Comparison of ENCODE assay signal across 8 cellular contexts in the genomic region with DNA sequence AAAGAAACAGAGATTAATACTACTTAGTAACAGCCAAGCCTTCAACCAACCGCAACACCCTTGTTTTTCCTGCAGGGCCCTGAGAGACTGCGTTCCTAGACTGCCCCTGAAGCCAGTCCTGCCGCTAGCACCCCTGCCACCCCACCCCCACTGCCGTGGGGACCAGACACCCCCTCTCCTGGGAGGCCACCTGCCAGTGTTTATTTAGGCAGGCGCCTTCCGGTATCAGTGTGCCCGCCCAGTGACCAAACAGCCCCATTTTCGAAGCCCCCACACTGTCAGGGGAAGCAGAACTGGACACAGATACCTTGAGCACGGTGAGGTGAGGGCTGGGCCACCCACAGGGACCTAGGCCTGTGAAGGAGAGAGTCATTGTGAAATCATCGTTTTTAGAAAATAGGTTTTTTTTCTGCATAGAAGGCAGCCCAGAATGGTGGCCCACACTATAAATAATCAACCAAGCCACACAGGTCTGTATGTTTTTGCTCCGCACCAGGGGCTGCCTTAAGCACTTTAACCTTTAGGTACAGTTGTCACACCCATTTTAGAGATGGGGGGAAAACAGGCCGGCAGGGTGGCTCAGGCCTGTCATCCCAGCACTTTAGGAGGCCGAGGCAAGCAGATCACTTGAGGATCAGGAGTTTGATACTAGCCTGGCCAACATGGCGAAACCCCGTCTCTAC. TPM values are rescaled to one million over a fixed set of nuclear protein-coding genes. Genes with fewer than 3 reads are reported as not detected.
DNase-seq lines count a peak whose midpoint lies in the region; ATAC-seq, FAIRE-seq and TF ChIP-seq lines count a peak whose summit lies in the region.

No MANE protein-coding gene starts in this region.

- H3K4me3 ChIP-seq in MM.1S (ENCODE audit: low read length) (no peak overlapping the region), smooth muscle cell (no peak overlapping the region)

- H3K9me3 ChIP-seq in MM.1S (replicated peaks; ENCODE audit: insufficient read depth, low read length) (no peaks in the 10 kb centered on the region), smooth muscle cell (replicated peaks; ENCODE audit: low read depth) (no peaks in the 10 kb centered on the region)

- H3K79me2 ChIP-seq in MM.1S (ENCODE audit: low read length) (no peaks in the 10 kb centered on the region), smooth muscle cell (ENCODE audit: low read depth) (no peaks in the 10 kb centered on the region)

- H4K20me1 ChIP-seq in MM.1S (ENCODE audit: insufficient read depth, low read length) (no peaks in the 10 kb centered on the region), smooth muscle cell (ENCODE audit: low read depth) (peaks cover 2% of the 10 kb centered on the region)

- ATAC-seq in GM21381 (IDR thresholded peaks at IDR 0.05; ENCODE audit: unreplicated experiment) (peak; percentile 42), GM19452 (IDR thresholded peaks at IDR 0.05; ENCODE audit: unreplicated experiment) (no peak), HG03039 (IDR thresholded peaks at IDR 0.05; ENCODE audit: unreplicated experiment) (no peak)

- 91% methylated on average over 15 of the region's 15 CpGs for WGBS in smooth muscle cell (ENCODE audit: low lambda C conversion rate)

- peak; percentile 92 for FAIRE-seq in GM12892 (lab: Jason Lieb, UNC)

- peaks cover 36% of the 10 kb centered on the region for H3K27me3 ChIP-seq in MM.1S (replicated peaks; ENCODE audit: insufficient read depth, low read length)
- H3K27me3 ChIP-seq in smooth muscle cell (ENCODE audit: low read depth) = no peaks in the 10 kb centered on the region

- DNase-seq in GM12892 (ENCODE audit: insufficient read length) = peak; percentile 74
- DNase-seq in MM.1S = peak; percentile 68
- DNase-seq in left kidney (ENCODE audit: low read depth, low spot score) = peak; percentile 62
- no peak for DNase-seq in smooth muscle cell (lab: John Stamatoyannopoulos, UW; ENCODE audit: unreplicated experiment)
- no peak for DNase-seq in caudate nucleus (lab: John Stamatoyannopoulos, UW)

- H3K27ac ChIP-seq in MM.1S (ENCODE audit: low read length) (peak overlapping the region; percentile 60; the same call in 1 of the 2 replicates), smooth muscle cell (ENCODE audit: low read depth) (no peak overlapping the region), caudate nucleus (ENCODE audit: low read depth, low read length) (no peak overlapping the region)

- TF ChIP-seq CTCF in MM.1S (IDR thresholded peaks at IDR 0.05; ENCODE audit: low read length) (no peak), smooth muscle cell (IDR thresholded peaks at IDR 0.05; ENCODE audit: borderline replicate concordance, insufficient read depth, poor library complexity, severe bottlenecking) (no peak)

- H3K36me3 ChIP-seq in MM.1S (replicated peaks; ENCODE audit: insufficient read depth, low read length) = no peaks in the 10 kb centered on the region
- no peaks in the 10 kb centered on the region for H3K36me3 ChIP-seq in smooth muscle cell (ENCODE audit: low read depth)

- H3K9ac ChIP-seq in MM.1S (ENCODE audit: low read length) (no peak overlapping the region), smooth muscle cell (ENCODE audit: low read depth) (no peak overlapping the region)

- H2AFZ ChIP-seq in MM.1S (ENCODE audit: low read length) (no peak overlapping the region), smooth muscle cell (ENCODE audit: low read depth) (no peak overlapping the region)

- 0 out of 2 replicates have a peak, but pooled peaks cover 3% of the 10 kb centered on the region for H3F3A ChIP-seq in MM.1S (ENCODE audit: insufficient read depth, low read length)
- no peaks in the 10 kb centered on the region for H3F3A ChIP-seq in smooth muscle cell (ENCODE audit: low read depth)

- H3K4me1 ChIP-seq in MM.1S (ENCODE audit: low read length) = peaks cover 5% of the 10 kb centered on the region; the same call in 1 of the 2 replicates
- no peaks in the 10 kb centered on the region for H3K4me1 ChIP-seq in smooth muscle cell (ENCODE audit: low read depth)

- H3K9me2 ChIP-seq in MM.1S (replicated peaks; ENCODE audit: insufficient read depth, low read length) = no peaks in the 10 kb centered on the region

- H3K4me2 ChIP-seq in MM.1S (ENCODE audit: low read depth, low read length) (peak overlapping the region; percentile 32; the same call in 1 of the 2 replicates), smooth muscle cell (no peak overlapping the region)

- TF ChIP-seq POLR2A in GM12892 (IDR thresholded peaks at IDR 0.05; ENCODE audit: low read depth, low read length) = no peak

RNA-seq across cellular contexts. Expression of gene TLE5, which starts 3.5 kb away (rescaled TPM):
- 137 TPM for polyA plus RNA-seq in GM12892 (2012; ENCODE audit: missing spikeins)
- 145 and 146 TPM in 2 replicates for total RNA-seq in smooth muscle cell
- polyA plus RNA-seq in smooth muscle cell = 235 and 274 TPM in 2 replicates

RNA-seq across cellular contexts. Expression of gene GNA11, which starts 28.3 kb away (rescaled TPM):
- 3.7 TPM for polyA plus RNA-seq in GM12892 (2012; ENCODE audit: missing spikeins)
- total RNA-seq in smooth muscle cell = 16.3 and 16.9 TPM in 2 replicates
- 57.4 and 71.5 TPM in 2 replicates for polyA plus RNA-seq in smooth muscle cell

RNA-seq across cellular contexts. Expression of gene TLE2, which starts 36.7 kb away (rescaled TPM):
- 0.32 TPM for polyA plus RNA-seq in GM12892 (2012; ENCODE audit: missing spikeins)
- total RNA-seq in smooth muscle cell = 7.1 and 7.7 TPM in 2 replicates
- 13.6 and 14.9 TPM in 2 replicates for polyA plus RNA-seq in smooth muscle cell

Comparison
In these comparisons a context has a peak if more than half of its experiments do, and no peak if none do; other contexts are left out.
1. DNase-seq: peak in GM12892 (single experiment), MM.1S (single experiment) and left kidney (single experiment); none in smooth muscle cell (single experiment) and caudate nucleus (0 of 61).